8 cellular contexts compared by ENCODE assay signal in genomic region chr19:57171551-57172081, GRCh38. TPM values are rescaled to one million over a fixed set of nuclear protein-coding genes. Genes with fewer than 3 reads are reported as not detected.
DNase-seq lines count a peak whose midpoint lies in the region; ATAC-seq and TF ChIP-seq lines count a peak whose summit lies in the region.

No MANE protein-coding gene starts in this region.

- H3K27me3 Mint-ChIP-seq in endodermal cell (ENCODE audit: insufficient read depth), result peaks cover 9% of the 10 kb centered on the region
- H3K27me3 Mint-ChIP-seq in type B pancreatic cell, result no peaks in the 10 kb centered on the region

- no peak for TF ChIP-seq CTCF in endodermal cell (conservative IDR thresholded peaks at IDR 0.05)
- no peak for TF ChIP-seq CTCF in type B pancreatic cell (conservative IDR thresholded peaks at IDR 0.05)

- ATAC-seq in Right ventricle myocardium inferior (peak; percentile 72), esophagus mucosa (no peak)

- H3K4me1 Mint-ChIP-seq in endodermal cell (peaks cover 2% of the 10 kb centered on the region), type B pancreatic cell (ENCODE audit: unreplicated experiment) (peaks cover 7% of the 10 kb centered on the region)

- H3K36me3 ChIP-seq in endodermal cell (ENCODE audit: control insufficient read depth, insufficient read depth, low read length) (no peaks in the 10 kb centered on the region), muscle layer of duodenum (ENCODE audit: control insufficient read depth in 1 of 2, insufficient read depth in 2 of 2, low read length in 2 of 2) (no peaks in the 10 kb centered on the region)

- intact Hi-C loops in Right ventricle myocardium inferior (cut with DNase I), result no loop called here
- intact Hi-C loops in cardiac septum (cut with DNase I), result no loop called here

- no peaks in the 10 kb centered on the region for H3K36me3 Mint-ChIP-seq in endodermal cell (ENCODE audit: low read depth)
- H3K36me3 Mint-ChIP-seq in type B pancreatic cell, result no peaks in the 10 kb centered on the region

- H3K27me3 ChIP-seq in endodermal cell (ENCODE audit: control insufficient read depth, insufficient read depth, low read length, poor library complexity, severe bottlenecking), result no peaks in the 10 kb centered on the region
- H3K27me3 ChIP-seq in muscle layer of duodenum (ENCODE audit: low read depth, low read length), result no peaks in the 10 kb centered on the region

- DNase-seq in Right ventricle myocardium inferior (ENCODE audit: missing footprints) (peak; percentile 80), cardiac septum (ENCODE audit: low spot score) (no peak), endodermal cell (peak; percentile 79), type B pancreatic cell (ENCODE audit: extremely low spot score, unreplicated experiment) (no peak), NCI-H1105 (lab: John Stamatoyannopoulos, UW) (no peak)
- peak; percentile 22 for DNase-seq in activated CD4-positive, alpha-beta T cell treated with anti-CD3 and anti-CD28 coated beads for 1 hour

- H3K27ac Mint-ChIP-seq in endodermal cell, result peak overlapping the region; percentile 26
- H3K27ac Mint-ChIP-seq in type B pancreatic cell, result peak overlapping the region; percentile 32

- no peak overlapping the region for H3K4me3 ChIP-seq in endodermal cell (ENCODE audit: low read length)
- H3K4me3 ChIP-seq in muscle layer of duodenum (ENCODE audit: low read depth in 1 of 2, low read length in 2 of 2), result peak overlapping the region; percentile 46 to 48

- no peak overlapping the region for H3K9ac ChIP-seq in endodermal cell (ENCODE audit: extremely low read depth, low read length, poor library complexity, severe bottlenecking)

- H3K9me3 ChIP-seq in endodermal cell (ENCODE audit: control insufficient read depth, low read length) (peaks cover 20% of the 10 kb centered on the region), muscle layer of duodenum (ENCODE audit: control insufficient read depth in 1 of 2, low read length in 2 of 2) (no peaks in the 10 kb centered on the region)

- peak overlapping the region; percentile 60 for H3K4me3 Mint-ChIP-seq in endodermal cell
- peak overlapping the region; percentile 81 for H3K4me3 Mint-ChIP-seq in type B pancreatic cell

- H3K9me3 Mint-ChIP-seq in endodermal cell (peaks cover 51% of the 10 kb centered on the region), type B pancreatic cell (peaks cover 5% of the 10 kb centered on the region)

- H3K4me1 ChIP-seq in endodermal cell (ENCODE audit: control insufficient read depth, insufficient read depth, low read length) (no peaks in the 10 kb centered on the region), muscle layer of duodenum (ENCODE audit: control insufficient read depth in 1 of 2, insufficient read depth in 2 of 2, low read length in 2 of 2) (no peaks in the 10 kb centered on the region)

- no peak overlapping the region for H3K27ac ChIP-seq in endodermal cell (ENCODE audit: low read depth, low read length)
- H3K27ac ChIP-seq in muscle layer of duodenum (ENCODE audit: low read length), result no peak overlapping the region

- 65 to 81% methylated on average over 5 to 18 of the region's 42 CpGs for WGBS in endodermal cell (ENCODE audit: insufficient coverage in 1 of 2, insufficient read length in 1 of 2), 2 experiments

RNA-seq across cellular contexts. Expression of gene DUXA, which starts 4.3 kb away (rescaled TPM):
- total RNA-seq in Right ventricle myocardium inferior (not detected), cardiac septum (not detected), endodermal cell (not detected), type B pancreatic cell (ENCODE audit: low replicate concordance) (not detected in 2 replicates), esophagus mucosa (not detected)
- polyA plus RNA-seq in endodermal cell (2013, experiment 1 of 2), result not detected
- not detected for polyA plus RNA-seq in endodermal cell (2013, experiment 2 of 2)

RNA-seq across cellular contexts. Expression of gene ZNF264, which starts 19.7 kb away (rescaled TPM):
- total RNA-seq in Right ventricle myocardium inferior (16.5 TPM), cardiac septum (23.0 TPM), endodermal cell (10 to 100 TPM; 29.8 to 38.4 TPM), type B pancreatic cell (ENCODE audit: low replicate concordance) (37.0 and 42.5 TPM in 2 replicates), esophagus mucosa (24.6 TPM)
- 9.2 TPM for polyA plus RNA-seq in endodermal cell (2013, experiment 1 of 2)
- 8.3 TPM for polyA plus RNA-seq in endodermal cell (2013, experiment 2 of 2)

RNA-seq across cellular contexts. Expression of gene ZIM3, which starts 26.6 kb away (rescaled TPM):
- not detected for total RNA-seq in Right ventricle myocardium inferior
- total RNA-seq in cardiac septum, result not detected
- not detected for total RNA-seq in endodermal cell
- not detected for polyA plus RNA-seq in endodermal cell (2013, experiment 1 of 2)
- polyA plus RNA-seq in endodermal cell (2013, experiment 2 of 2), result not detected
- not detected in 2 replicates for total RNA-seq in type B pancreatic cell (ENCODE audit: low replicate concordance)
- not detected for total RNA-seq in esophagus mucosa

RNA-seq across cellular contexts. Expression of gene USP29, which starts 51.8 kb away (rescaled TPM):
- not detected for total RNA-seq in Right ventricle myocardium inferior
- not detected for total RNA-seq in cardiac septum
- not detected for total RNA-seq in endodermal cell
- not detected for polyA plus RNA-seq in endodermal cell (2013, experiment 1 of 2)
- polyA plus RNA-seq in endodermal cell (2013, experiment 2 of 2), result not detected
- total RNA-seq in type B pancreatic cell (ENCODE audit: low replicate concordance), result not detected in 2 replicates
- not detected for total RNA-seq in esophagus mucosa

RNA-seq across cellular contexts. Expression of gene AURKC, which starts 59.2 kb away (rescaled TPM):
- total RNA-seq in Right ventricle myocardium inferior, result 1.2 TPM
- 2.2 TPM for total RNA-seq in cardiac septum
- 1 to 10 TPM; 1.3 to 1.7 TPM for total RNA-seq in endodermal cell
- 0.93 TPM for polyA plus RNA-seq in endodermal cell (2013, experiment 1 of 2)
- polyA plus RNA-seq in endodermal cell (2013, experiment 2 of 2), result 1.3 TPM
- 0.34 and 0.55 TPM in 2 replicates for total RNA-seq in type B pancreatic cell (ENCODE audit: low replicate concordance)
- 1.1 TPM for total RNA-seq in esophagus mucosa

Comparison
In these comparisons a context has a peak if more than half of its experiments do, and no peak if none do; other contexts are left out.
1. DNase-seq: peak in Right ventricle myocardium inferior (single experiment), activated CD4-positive, alpha-beta T cell treated with anti-CD3 and anti-CD28 coated beads for 1 hour (single experiment) and endodermal cell (single experiment); none in cardiac septum (single experiment), type B pancreatic cell (single experiment) and NCI-H1105 (single experiment).